In genomic region chr5:179183481-179183880, GRCh38 we compare ENCODE assay signal across 23 cellular contexts.
A peak's percentile ranks its signal among the peaks of the same experiment; 100 is the strongest.
DNase-seq lines count a peak whose midpoint lies in the region; ATAC-seq, FAIRE-seq and TF ChIP-seq lines count a peak whose summit lies in the region.
"Had no signal": no experiment of that assay in that cellular context is flagged by ENCODE, and none has a peak within 500 bp of the region (broad histone marks: within the 10 kb centered on the region; RNA-seq: fewer than 3 reads in every experiment).

No MANE protein-coding gene starts in this region.

- H3K9me1 ChIP-seq in IMR-90 (ENCODE audit: insufficient read depth, low read length): peaks cover 13% of the 10 kb centered on the region; the same call in 1 of the 2 replicates

- FAIRE-seq in kidney (lab: Jason Lieb, UNC): no peak
- FAIRE-seq: A204.1, G401.6, GM12891, GM19239, H54, HTR-8/SVneo had no signal

- no peak overlapping the region for H2AFZ ChIP-seq in H9 (ENCODE audit: low read length)
- peak overlapping the region; percentile 21 for H2AFZ ChIP-seq in IMR-90 (replicated peaks; ENCODE audit: low read length, poor library complexity)
- H2AFZ ChIP-seq: GM23248 had no signal

- ATAC-seq in IMR-90 (ENCODE audit: low read depth): no peak
- ATAC-seq: HCT116 had no signal

- in situ Hi-C loops in IMR-90 (cut with MboI; ENCODE audit: low sequenced_read_pairs): no loop called here

- H2BK15ac ChIP-seq in H9 (ENCODE audit: low read depth, low read length) (no peak overlapping the region), IMR-90 (ENCODE audit: low read depth, low read length) (no peak overlapping the region)

- H4K20me1 ChIP-seq in H9 (ENCODE audit: control insufficient read depth, insufficient read depth, insufficient read length) (no peaks in the 10 kb centered on the region), IMR-90 (ENCODE audit: insufficient read depth, low read length) (no peaks in the 10 kb centered on the region)

- H3K27ac Mint-ChIP-seq in H9: peak overlapping the region in 2 of 3 experiments; percentile 53 to 79; a peak in 1 of 7 replicates
- H3K27ac Mint-ChIP-seq: CD4-positive, CD25-positive, alpha-beta regulatory T cell; CD8-positive, alpha-beta memory T cell had no signal

- no peak overlapping the region for H3K4me3 Mint-ChIP-seq in H9
- H3K4me3 Mint-ChIP-seq: CD4-positive, CD25-positive, alpha-beta regulatory T cell; CD8-positive, alpha-beta memory T cell; IgD-negative memory B cell had no signal

- no peak overlapping the region for H3K18ac ChIP-seq in H9 (ENCODE audit: insufficient read length, low read depth, low read length)
- no peak overlapping the region for H3K18ac ChIP-seq in IMR-90 (ENCODE audit: low read depth, low read length)

- intact Hi-C loops in IMR-90 (cut with micrococcal nuclease): no loop called here
- intact Hi-C loops in kidney (cut with DNase I): no loop called here
- intact Hi-C loops in spleen (cut with DNase I; ENCODE audit: low total_unique reads): no loop called here

- H3K9me3 Mint-ChIP-seq in H9: peaks cover 0 to 2% of the 10 kb centered on the region in 2 experiments; a peak in 1 of 5 replicates

- H3K4me1 ChIP-seq in H9 (ENCODE audit: insufficient read depth, low read length) (peaks cover 5% of the 10 kb centered on the region; the same call in 1 of the 2 replicates), IMR-90 (ENCODE audit: control insufficient read depth, insufficient read depth, low read length) (peaks cover 8% of the 10 kb centered on the region), kidney (ENCODE audit: control insufficient read depth in 1 of 2, insufficient read depth in 1 of 2, low read depth in 1 of 2, low read length in 2 of 2) (no peaks in the 10 kb centered on the region), spleen (peaks cover 0 to 27% (median 12%) of the 10 kb centered on the region in 6 donors), tibial nerve (peaks cover 0 to 14% (median 0%) of the 10 kb centered on the region in 4 donors)
- H3K4me1 ChIP-seq: BE2C had no signal

- no peak for TF ChIP-seq EP300 in tibial nerve (IDR thresholded peaks at IDR 0.05)

- TF ChIP-seq POLR2A in IMR-90 (IDR thresholded peaks at IDR 0.05; ENCODE audit: low read depth, low read length) (no peak), spleen (IDR thresholded peaks at IDR 0.05) (no peak), tibial nerve (IDR thresholded peaks at IDR 0.05) (no peak)

- no peak overlapping the region for H2BK12ac ChIP-seq in H9 (ENCODE audit: insufficient read length, low read depth, low read length)

- POLR2A ChIA-PET in IMR-90 (lab: Charles Lee; ENCODE audit: unreplicated experiment): no interaction called here

- H3K27me3 ChIP-seq in H9 (ENCODE audit: insufficient read depth, low read length) (no peaks in the 10 kb centered on the region), IMR-90 (ENCODE audit: control insufficient read depth, insufficient read depth, low read length) (no peaks in the 10 kb centered on the region), spleen (replicated peaks in 1 of 7) (peaks cover 0 to 29% (median 0%) of the 10 kb centered on the region in 7 donors), tibial nerve (no peaks in the 10 kb centered on the region)
- H3K27me3 ChIP-seq: BE2C had no signal

- no peaks in the 10 kb centered on the region for H3K27me3 Mint-ChIP-seq in H9 (ENCODE audit: low read depth)
- H3K27me3 Mint-ChIP-seq: CD4-positive, CD25-positive, alpha-beta regulatory T cell had no signal

- H2AK5ac ChIP-seq in H9 (ENCODE audit: insufficient read length, low read length) (no peak overlapping the region), IMR-90 (ENCODE audit: low read depth, low read length) (no peak overlapping the region)

- no peaks in the 10 kb centered on the region for H3K79me2 ChIP-seq in H9 (ENCODE audit: insufficient read depth, low read length)

- H2BK20ac ChIP-seq in H9 (ENCODE audit: low read depth, low read length, poor library complexity, severe bottlenecking) (no peak overlapping the region), IMR-90 (ENCODE audit: low read depth, low read length) (no peak overlapping the region)

- H3K14ac ChIP-seq in H9 (ENCODE audit: insufficient read depth, low read length) (no peak overlapping the region; the same call in 1 of the 2 replicates), IMR-90 (replicated peaks; ENCODE audit: low read depth, low read length) (no peak overlapping the region)

- no peak overlapping the region for H4K91ac ChIP-seq in H9 (ENCODE audit: insufficient read length, low read depth, low read length)
- no peak overlapping the region for H4K91ac ChIP-seq in IMR-90 (ENCODE audit: insufficient read depth, low read depth, low read length)

- peaks cover 44 to 48% of the 10 kb centered on the region in 2 experiments for H3K4me1 Mint-ChIP-seq in H9
- H3K4me1 Mint-ChIP-seq: CD4-positive, CD25-positive, alpha-beta regulatory T cell had no signal

- H3K27ac ChIP-seq in H9 (ENCODE audit: insufficient read length, low read depth, low read length) (no peak overlapping the region), IMR-90 (ENCODE audit: insufficient read depth, low read length) (no peak overlapping the region), kidney (ENCODE audit: low read depth in 2 of 2, low read length in 2 of 2) (no peak overlapping the region), spleen (no peak overlapping the region), tibial nerve (no peak overlapping the region)
- H3K27ac ChIP-seq: GM23248 had no signal

- no peak overlapping the region for H3T11ph ChIP-seq in H9 (ENCODE audit: low read length)

- H3K4me3 ChIP-seq in IMR-90 (ENCODE audit: insufficient read depth, low read depth, low read length): no peak overlapping the region
- H3K4me3 ChIP-seq in kidney (ENCODE audit: low read length in 2 of 2): no peak overlapping the region
- no peak overlapping the region for H3K4me3 ChIP-seq in spleen
- no peak overlapping the region for H3K4me3 ChIP-seq in tibial nerve
- H3K4me3 ChIP-seq: GM23248 had no signal

- H3K4me2 ChIP-seq in H9 (ENCODE audit: insufficient read depth, insufficient read length, low read length): no peak overlapping the region
- H3K4me2 ChIP-seq in IMR-90 (ENCODE audit: low read depth, low read length): no peak overlapping the region

- H3K9ac ChIP-seq in H9 (ENCODE audit: extremely low read depth, insufficient read length, low read length): no peak overlapping the region
- H3K9ac ChIP-seq in IMR-90 (ENCODE audit: low read depth, low read length): no peak overlapping the region
- no peak overlapping the region for H3K9ac ChIP-seq in kidney (ENCODE audit: low read length in 2 of 2)
- H3K9ac ChIP-seq: GM23248 had no signal

- H4K8ac ChIP-seq in H9 (replicated peaks; ENCODE audit: insufficient read length, low read depth, low read length) (no peak overlapping the region), IMR-90 (ENCODE audit: low read depth in 2 of 2, low read length in 2 of 2) (no peak overlapping the region)

- no peak overlapping the region for H2BK120ac ChIP-seq in H9 (ENCODE audit: low read depth, low read length, poor library complexity, severe bottlenecking)
- no peak overlapping the region for H2BK120ac ChIP-seq in IMR-90 (ENCODE audit: low read depth, low read length)

- DNase-seq in H9 (no peak), IMR-90 (no peak), kidney (peak; percentile 54), spleen (peak; percentile 67), retina (no peak), tibial nerve (ENCODE audit: low spot score in 2 of 2) (no peak)
- DNase-seq in stimulated activated CD4-positive, alpha-beta T cell treated with anti-CD3 and anti-CD28 coated beads, Interleukin-15, amount 100 ng/mL, for 24 hours: no peak
- DNase-seq: ACHN; BE2C; C1 segment of cervical spinal cord; CD4-positive, CD25-positive, alpha-beta regulatory T cell; COR-L47; DMS 273 treated with DMSO at 0.1 percent for 48 hours; GM23248 had no signal

- H2AK9ac ChIP-seq in IMR-90 (replicated peaks; ENCODE audit: low read depth, low read length, poor library complexity): no peak overlapping the region

- no TSS peak for BruUV-seq in IMR-90 (replicated peaks; lab: Mats Ljungman, UMichigan)

- H3K9me3 ChIP-seq in H9 (ENCODE audit: control insufficient read depth, low read depth, low read length) (no peaks in the 10 kb centered on the region), IMR-90 (ENCODE audit: control insufficient read depth, insufficient read depth, low read length) (peaks cover 2% of the 10 kb centered on the region), kidney (ENCODE audit: control insufficient read depth in 1 of 2, low read length in 2 of 2) (no peaks in the 10 kb centered on the region), spleen (peaks cover 0 to 9% (median 4%) of the 10 kb centered on the region in 8 donors), tibial nerve (peaks cover 0 to 13% (median 0%) of the 10 kb centered on the region in 4 donors)
- H3K9me3 ChIP-seq: BE2C had no signal

- H3K56ac ChIP-seq in H9 (ENCODE audit: insufficient read length, low read depth, low read length): no peak overlapping the region
- no peak overlapping the region for H3K56ac ChIP-seq in IMR-90 (ENCODE audit: extremely low read depth, insufficient read depth, low read length)

- H3K23ac ChIP-seq in H9 (ENCODE audit: insufficient read length, low read depth, low read length): no peak overlapping the region
- H3K23ac ChIP-seq in IMR-90 (ENCODE audit: low read depth, low read length): no peak overlapping the region

- H3K4ac ChIP-seq in H9 (ENCODE audit: low read depth, low read length): no peak overlapping the region
- no peak overlapping the region for H3K4ac ChIP-seq in IMR-90 (ENCODE audit: low read depth, low read length)

- dilution Hi-C loops in IMR-90 (cut with HindIII; ENCODE audit: low sequenced_read_pairs, unreplicated experiment): no loop called here

- no peak for TF ChIP-seq RAD21 in IMR-90 (IDR thresholded peaks at IDR 0.05; ENCODE audit: low read length)

- TF ChIP-seq CTCF in H9 (conservative IDR thresholded peaks at IDR 0.05): no peak
- TF ChIP-seq CTCF in IMR-90 (conservative IDR thresholded peaks at IDR 0.05; ENCODE audit: low read depth, low read length): no peak
- no peak for TF ChIP-seq CTCF in kidney (IDR thresholded peaks at IDR 0.05; ENCODE audit: borderline replicate concordance, extremely low read depth, insufficient read depth)
- no peak for TF ChIP-seq CTCF in spleen (IDR thresholded peaks at IDR 0.05 in 8 of 11, conservative IDR thresholded peaks at IDR 0.05 in 3 of 11)
- no peak for TF ChIP-seq CTCF in tibial nerve (IDR thresholded peaks at IDR 0.05)

- H3K79me1 ChIP-seq in H9 (ENCODE audit: insufficient read depth, low read depth, low read length, poor library complexity, severe bottlenecking) (no peaks in the 10 kb centered on the region), IMR-90 (ENCODE audit: low read depth in 1 of 2, low read length in 2 of 2) (peaks cover 2 to 9% of the 10 kb centered on the region in 2 experiments; a peak in 2 of 4 replicates)

- CTCF ChIA-PET in IMR-90 (lab: Yijun Ruan, JAX): no interaction called here

- peaks cover 7% of the 10 kb centered on the region for H3K36me3 ChIP-seq in IMR-90 (ENCODE audit: control insufficient read depth, insufficient read depth, low read length)
- H3K36me3 ChIP-seq in kidney (ENCODE audit: control insufficient read depth in 1 of 2, insufficient read depth in 2 of 2, low read length in 2 of 2): no peaks in the 10 kb centered on the region
- peaks cover 0 to 24% (median 0%) of the 10 kb centered on the region in 6 donors for H3K36me3 ChIP-seq in spleen
- peaks cover 0 to 14% (median 0%) of the 10 kb centered on the region in 3 donors for H3K36me3 ChIP-seq in tibial nerve
- H3K36me3 ChIP-seq: BE2C had no signal

- no peaks in the 10 kb centered on the region for H3K23me2 ChIP-seq in H9 (ENCODE audit: insufficient read length, low read depth, low read length, poor library complexity, severe bottlenecking)

- H3K36me3 Mint-ChIP-seq in H9 (ENCODE audit: insufficient read depth in 1 of 3, low read depth in 3 of 3): peaks cover 0 to 8% (median 0%) of the 10 kb centered on the region in 3 experiments; a peak in 4 of 7 replicates
- H3K36me3 Mint-ChIP-seq: CD4-positive, CD25-positive, alpha-beta regulatory T cell had no signal

- H4K5ac ChIP-seq in H9 (ENCODE audit: insufficient read length, low read depth, low read length) (no peak overlapping the region), IMR-90 (ENCODE audit: low read depth, low read length) (no peak overlapping the region)

- no peak overlapping the region for H2BK5ac ChIP-seq in H9 (ENCODE audit: insufficient read length, low read length)
- no peak overlapping the region for H2BK5ac ChIP-seq in IMR-90 (ENCODE audit: low read depth, low read length, poor library complexity, severe bottlenecking)

Comparison
In these comparisons a context has a peak if more than half of its experiments do, and no peak if none do; other contexts are left out.
1. DNase-seq: peak in kidney (single experiment) and spleen (single experiment); none in H9 (single experiment), IMR-90 (single experiment), retina (single experiment), stimulated activated CD4-positive, alpha-beta T cell treated with anti-CD3 and anti-CD28 coated beads, Interleukin-15, amount 100 ng/mL, for 24 hours (single experiment) and tibial nerve (0 of 2).